In the genomic region with DNA sequence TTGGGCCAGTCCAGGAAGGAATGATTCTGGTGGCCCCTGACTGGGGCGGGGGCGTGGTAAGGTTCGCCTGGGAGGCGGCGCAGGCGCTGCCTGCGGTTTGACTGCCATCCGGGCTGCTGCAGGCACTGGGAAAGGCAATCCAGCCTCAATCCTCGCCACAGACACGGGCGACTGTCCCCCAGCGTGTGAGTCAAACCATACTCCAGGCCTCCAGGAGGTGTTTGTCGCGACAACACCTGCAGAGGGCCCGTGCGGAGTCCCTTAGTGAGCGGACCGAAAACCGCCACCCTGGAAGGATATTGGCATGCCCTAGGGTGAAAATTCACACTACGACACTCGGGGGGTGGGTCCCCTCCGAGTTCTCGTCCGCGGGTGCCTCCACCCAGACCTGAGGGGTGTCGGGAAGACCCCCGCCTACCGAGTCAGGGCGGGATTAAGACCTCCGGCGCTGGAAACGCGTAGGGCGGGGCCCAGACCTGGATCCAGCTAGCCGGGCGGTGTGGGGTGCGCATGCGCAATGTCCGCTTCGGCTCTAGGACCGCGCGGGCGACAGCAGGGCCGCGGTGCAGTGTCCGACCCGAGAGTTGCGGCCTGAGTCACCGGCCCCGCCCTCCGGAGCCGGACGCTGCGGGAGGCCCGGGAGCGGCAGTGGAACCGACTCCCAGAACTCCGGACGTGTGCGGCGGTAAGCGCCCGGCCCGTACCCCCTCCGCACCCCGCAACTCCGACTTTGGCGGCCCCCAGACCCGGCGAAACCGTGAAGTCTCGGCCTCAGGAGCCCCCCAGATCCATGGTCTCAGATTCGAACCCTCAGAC, we compare ENCODE assay signal across 8 cellular contexts. TPM values are rescaled to one million over a fixed set of nuclear protein-coding genes. Genes with fewer than 3 reads are reported as not detected.
DNase-seq lines count a peak whose midpoint lies in the region; ATAC-seq and TF ChIP-seq lines count a peak whose summit lies in the region.

A gene (plus strand): TSS at position 594 of the 816 bp plus-strand sequence. CDS start 946 bp downstream, outside the sequence.

- H3K27ac ChIP-seq in esophagus muscularis mucosa (replicated peaks in 1 of 4), result peak within 1 kb of the TSS; percentile 92 to 100 (median 96)

- DNase-seq in DMS79 (lab: John Stamatoyannopoulos, UW), result peak; percentile 81
- DNase-seq in KBM-7, result peak; percentile 93
- DNase-seq in activated T-cell treated with anti-CD3 and anti-CD28 coated beads, Interleukin-2, amount 50 U/mL, for 4 hours, result peak; percentile 90
- DNase-seq in esophagus muscularis mucosa (ENCODE audit: extremely low spot score), result peak; percentile 98
- peak; percentile 91 for DNase-seq in naive B cell

- peaks cover 10 to 30% (median 27%) of the 10 kb centered on the region in 4 donors for H3K36me3 ChIP-seq in esophagus muscularis mucosa

- in situ Hi-C loops in KBM-7 (cut with MboI; ENCODE audit: low pct_unique_long_range_greater_than_20kb, low sequenced_read_pairs), result no loop called here

- H3K9me3 ChIP-seq in esophagus muscularis mucosa, result no peaks in the 10 kb centered on the region

- no peak for TF ChIP-seq EP300 in esophagus muscularis mucosa (IDR thresholded peaks at IDR 0.05)

- peak in 2 of 3 experiments; percentile 5 to 24 for TF ChIP-seq CTCF in esophagus muscularis mucosa (IDR thresholded peaks at IDR 0.05)

- peak within 1 kb of the TSS; percentile 97 for H3K4me3 Mint-ChIP-seq in activated T-cell treated with anti-CD3 and anti-CD28 coated beads, Interleukin-2, amount 50 U/mL, for 4 hours
- H3K4me3 Mint-ChIP-seq in naive B cell, result peak within 1 kb of the TSS; percentile 89 to 99 (median 96)
- peak within 1 kb of the TSS; percentile 99 for H3K4me3 Mint-ChIP-seq in stimulated activated memory B cell treated with anti-CD40 and anti-IgM and Interleukin-4, amounts not matched to agents 10 μg/mL and 1 μg/mL and 100 μg/mL, for 72 hours

- H3K4me3 ChIP-seq in esophagus muscularis mucosa, result peak within 1 kb of the TSS; percentile 74 to 97 (median 76)

- H3K36me3 Mint-ChIP-seq in activated T-cell treated with anti-CD3 and anti-CD28 coated beads, Interleukin-2, amount 50 U/mL, for 4 hours (ENCODE audit: insufficient read depth), result peaks cover 17% of the 10 kb centered on the region
- H3K36me3 Mint-ChIP-seq in naive B cell, result peaks cover 8 to 18% of the 10 kb centered on the region in 2 donors
- H3K36me3 Mint-ChIP-seq in stimulated activated memory B cell treated with anti-CD40 and anti-IgM and Interleukin-4, amounts not matched to agents 10 μg/mL and 1 μg/mL and 100 μg/mL, for 72 hours, result peaks cover 23% of the 10 kb centered on the region

- H3K27me3 ChIP-seq in esophagus muscularis mucosa, result no peaks in the 10 kb centered on the region

- peaks cover 20% of the 10 kb centered on the region for H3K4me1 Mint-ChIP-seq in activated T-cell treated with anti-CD3 and anti-CD28 coated beads, Interleukin-2, amount 50 U/mL, for 4 hours (ENCODE audit: low read depth)
- H3K4me1 Mint-ChIP-seq in naive B cell, result peaks cover 10 to 16% (median 15%) of the 10 kb centered on the region in 3 donors
- peaks cover 28% of the 10 kb centered on the region for H3K4me1 Mint-ChIP-seq in stimulated activated memory B cell treated with anti-CD40 and anti-IgM and Interleukin-4, amounts not matched to agents 10 μg/mL and 1 μg/mL and 100 μg/mL, for 72 hours

- no peaks in the 10 kb centered on the region for H3K9me3 Mint-ChIP-seq in activated T-cell treated with anti-CD3 and anti-CD28 coated beads, Interleukin-2, amount 50 U/mL, for 4 hours
- peaks cover 0 to 5% (median 0%) of the 10 kb centered on the region in 7 donors for H3K9me3 Mint-ChIP-seq in naive B cell
- H3K9me3 Mint-ChIP-seq in stimulated activated memory B cell treated with anti-CD40 and anti-IgM and Interleukin-4, amounts not matched to agents 10 μg/mL and 1 μg/mL and 100 μg/mL, for 72 hours, result peaks cover 4% of the 10 kb centered on the region

- peaks cover 23 to 51% (median 43%) of the 10 kb centered on the region in 4 donors for H3K4me1 ChIP-seq in esophagus muscularis mucosa

- ATAC-seq in GM21717 (IDR thresholded peaks at IDR 0.05; ENCODE audit: unreplicated experiment), result peak; percentile 60
- ATAC-seq in activated T-cell treated with anti-CD3 and anti-CD28 coated beads, Interleukin-2, amount 50 U/mL, for 4 hours, result peak; percentile 78
- ATAC-seq in naive B cell (ENCODE audit: low read depth in 2 of 2), result peak; percentile 72 to 75
- ATAC-seq in stimulated activated memory B cell treated with anti-CD40 and anti-IgM and Interleukin-4, amounts not matched to agents 10 μg/mL and 1 μg/mL and 100 μg/mL, for 72 hours, result peak; percentile 93

- H3K27me3 Mint-ChIP-seq in activated T-cell treated with anti-CD3 and anti-CD28 coated beads, Interleukin-2, amount 50 U/mL, for 4 hours (ENCODE audit: low read depth), result no peaks in the 10 kb centered on the region
- H3K27me3 Mint-ChIP-seq in naive B cell, result peaks cover 0 to 11% (median 7%) of the 10 kb centered on the region in 3 donors
- H3K27me3 Mint-ChIP-seq in stimulated activated memory B cell treated with anti-CD40 and anti-IgM and Interleukin-4, amounts not matched to agents 10 μg/mL and 1 μg/mL and 100 μg/mL, for 72 hours, result no peaks in the 10 kb centered on the region

- under 1% methylated on average over 35 of the region's 74 CpGs for WGBS in esophagus muscularis mucosa

- peak; percentile 96 for TF ChIP-seq POLR2A in esophagus muscularis mucosa (IDR thresholded peaks at IDR 0.05; ENCODE audit: low read depth)

- intact Hi-C loops in esophagus muscularis mucosa (cut with DNase I), result loop anchor here (10.0 kb wide), 1 partner anchor 75 kb away; a partner anchor contains a TSS

- H3K27ac Mint-ChIP-seq in naive B cell, result peak within 1 kb of the TSS; percentile 84 to 98 (median 95)
- H3K27ac Mint-ChIP-seq in stimulated activated memory B cell treated with anti-CD40 and anti-IgM and Interleukin-4, amounts not matched to agents 10 μg/mL and 1 μg/mL and 100 μg/mL, for 72 hours, result peak within 1 kb of the TSS; percentile 98

TF ChIP-seq in PFSK-1, 5 proteins besides CTCF, POLR2A, EP300 and RAD21:
- TF ChIP-seq TAF1 (IDR thresholded peaks at IDR 0.05; ENCODE audit: borderline replicate concordance, insufficient read depth, low read length), result peak; percentile 83; the same call in 1 of the 2 replicates
- TF ChIP-seq, protein P1, sequence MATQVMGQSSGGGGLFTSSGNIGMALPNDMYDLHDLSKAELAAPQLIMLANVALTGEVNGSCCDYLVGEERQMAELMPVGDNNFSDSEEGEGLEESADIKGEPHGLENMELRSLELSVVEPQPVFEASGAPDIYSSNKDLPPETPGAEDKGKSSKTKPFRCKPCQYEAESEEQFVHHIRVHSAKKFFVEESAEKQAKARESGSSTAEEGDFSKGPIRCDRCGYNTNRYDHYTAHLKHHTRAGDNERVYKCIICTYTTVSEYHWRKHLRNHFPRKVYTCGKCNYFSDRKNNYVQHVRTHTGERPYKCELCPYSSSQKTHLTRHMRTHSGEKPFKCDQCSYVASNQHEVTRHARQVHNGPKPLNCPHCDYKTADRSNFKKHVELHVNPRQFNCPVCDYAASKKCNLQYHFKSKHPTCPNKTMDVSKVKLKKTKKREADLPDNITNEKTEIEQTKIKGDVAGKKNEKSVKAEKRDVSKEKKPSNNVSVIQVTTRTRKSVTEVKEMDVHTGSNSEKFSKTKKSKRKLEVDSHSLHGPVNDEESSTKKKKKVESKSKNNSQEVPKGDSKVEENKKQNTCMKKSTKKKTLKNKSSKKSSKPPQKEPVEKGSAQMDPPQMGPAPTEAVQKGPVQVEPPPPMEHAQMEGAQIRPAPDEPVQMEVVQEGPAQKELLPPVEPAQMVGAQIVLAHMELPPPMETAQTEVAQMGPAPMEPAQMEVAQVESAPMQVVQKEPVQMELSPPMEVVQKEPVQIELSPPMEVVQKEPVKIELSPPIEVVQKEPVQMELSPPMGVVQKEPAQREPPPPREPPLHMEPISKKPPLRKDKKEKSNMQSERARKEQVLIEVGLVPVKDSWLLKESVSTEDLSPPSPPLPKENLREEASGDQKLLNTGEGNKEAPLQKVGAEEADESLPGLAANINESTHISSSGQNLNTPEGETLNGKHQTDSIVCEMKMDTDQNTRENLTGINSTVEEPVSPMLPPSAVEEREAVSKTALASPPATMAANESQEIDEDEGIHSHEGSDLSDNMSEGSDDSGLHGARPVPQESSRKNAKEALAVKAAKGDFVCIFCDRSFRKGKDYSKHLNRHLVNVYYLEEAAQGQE (IDR thresholded peaks at IDR 0.05; ENCODE audit: insufficient read depth in 1 of 2, low read depth in 2 of 2, low read length in 2 of 2), result no peak; a peak in 1 of 4 replicates
- 0 out of 2 replicates have a peak, but pooled peaks have one; percentile 6 for TF ChIP-seq SIN3A (IDR thresholded peaks at IDR 0.05; ENCODE audit: borderline replicate concordance, insufficient read depth, low read length)
- TF ChIP-seq POLR2AphosphoS5 (IDR thresholded peaks at IDR 0.05; ENCODE audit: low read depth, low read length), result peak; percentile 87
- TF ChIP-seq FOXP2 (optimal IDR thresholded peaks at IDR 0.05; ENCODE audit: borderline replicate concordance, extremely low read depth, extremely low read length, insufficient read depth), result peak; percentile 98

RNA-seq across cellular contexts. Expression of the gene that starts here (rescaled TPM):
- polyA plus RNA-seq in PFSK-1 (2012; ENCODE audit: insufficient read length, low read depth), result 461 TPM
- total RNA-seq in activated T-cell treated with anti-CD3 and anti-CD28 coated beads, Interleukin-2, amount 50 U/mL, for 4 hours, result 100 to 1,000 TPM; 287 to 318 (median 313) TPM
- total RNA-seq in esophagus muscularis mucosa, result 100 to 1,000 TPM; 212 to 245 (median 229) TPM
- 100 to 1,000 TPM in 5 of 6 donors, 10 to 100 TPM in 1; 93.5 to 156 (median 111) TPM for polyA plus RNA-seq in naive B cell (ENCODE audit: low read depth in 6 of 6)

Comparison
In these comparisons a context has a peak if more than half of its experiments do, and no peak if none do; other contexts are left out.
1. Peak in every context shown above with its lines: DNase-seq, ATAC-seq, H3K4me3 ChIP-seq and H3K27ac ChIP-seq.